In genomic region chr16:56605475-56605874, GRCh38 we compare ENCODE assay signal across 1 cellular context.
TF ChIP-seq lines count a peak whose summit lies in the region.

No MANE protein-coding gene starts in this region.

TF ChIP-seq in HepG2, 621 proteins besides CTCF, POLR2A, EP300 and RAD21:
- TF ChIP-seq RFXAP (CRISPR knock-in tag; IDR thresholded peaks at IDR 0.05; ENCODE audit: borderline replicate concordance): no peak
- TF ChIP-seq, protein P1, sequence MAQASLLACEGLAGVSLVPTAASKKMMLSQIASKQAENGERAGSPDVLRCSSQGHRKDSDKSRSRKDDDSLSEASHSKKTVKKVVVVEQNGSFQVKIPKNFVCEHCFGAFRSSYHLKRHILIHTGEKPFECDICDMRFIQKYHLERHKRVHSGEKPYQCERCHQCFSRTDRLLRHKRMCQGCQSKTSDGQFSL (CRISPR knock-in tag; IDR thresholded peaks at IDR 0.05): no peak
- TF ChIP-seq TOE1 (CRISPR knock-in tag; IDR thresholded peaks at IDR 0.05): no peak
- TF ChIP-seq SP2 (CRISPR knock-in tag; IDR thresholded peaks at IDR 0.05): 0 out of 2 replicates have a peak, but pooled peaks have one; percentile 28
- no peak for TF ChIP-seq STAG1 (CRISPR knock-in tag; IDR thresholded peaks at IDR 0.05)
- no peak for TF ChIP-seq KLF6 (CRISPR knock-in tag; IDR thresholded peaks at IDR 0.05)
- TF ChIP-seq HDAC6 (IDR thresholded peaks at IDR 0.05; ENCODE audit: low read depth, low read length): no peak
- TF ChIP-seq TEAD2 (CRISPR knock-in tag; IDR thresholded peaks at IDR 0.05): no peak
- TF ChIP-seq IKZF1 (IDR thresholded peaks at IDR 0.05): no peak
- TF ChIP-seq, protein P2, sequence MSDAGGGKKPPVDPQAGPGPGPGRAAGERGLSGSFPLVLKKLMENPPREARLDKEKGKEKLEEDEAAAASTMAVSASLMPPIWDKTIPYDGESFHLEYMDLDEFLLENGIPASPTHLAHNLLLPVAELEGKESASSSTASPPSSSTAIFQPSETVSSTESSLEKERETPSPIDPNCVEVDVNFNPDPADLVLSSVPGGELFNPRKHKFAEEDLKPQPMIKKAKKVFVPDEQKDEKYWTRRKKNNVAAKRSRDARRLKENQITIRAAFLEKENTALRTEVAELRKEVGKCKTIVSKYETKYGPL (CRISPR knock-in tag; IDR thresholded peaks at IDR 0.05): no peak
- no peak for TF ChIP-seq ZNF879 (CRISPR knock-in tag; IDR thresholded peaks at IDR 0.05)
- no peak for TF ChIP-seq CHCHD3 (CRISPR knock-in tag; IDR thresholded peaks at IDR 0.05)
- peak; percentile 98 for TF ChIP-seq ZNF329 (CRISPR knock-in tag; IDR thresholded peaks at IDR 0.05; ENCODE audit: low read depth)
- no peak for TF ChIP-seq EZH2 (conservative IDR thresholded peaks at IDR 0.05; ENCODE audit: low read depth, low read length)
- TF ChIP-seq EED (CRISPR knock-in tag; IDR thresholded peaks at IDR 0.05): no peak
- TF ChIP-seq TMF1 (CRISPR knock-in tag; IDR thresholded peaks at IDR 0.05; ENCODE audit: low read depth): no peak
- no peak for TF ChIP-seq NONO (IDR thresholded peaks at IDR 0.05)
- TF ChIP-seq NONO (CRISPR knock-in tag; conservative IDR thresholded peaks at IDR 0.05): no peak
- TF ChIP-seq DRAP1 (CRISPR knock-in tag; IDR thresholded peaks at IDR 0.05): no peak
- TF ChIP-seq PPARG (CRISPR knock-in tag; conservative IDR thresholded peaks at IDR 0.05): no peak
- TF ChIP-seq ZNF607 (CRISPR knock-in tag; IDR thresholded peaks at IDR 0.05; ENCODE audit: borderline replicate concordance): 0 out of 2 replicates have a peak, but pooled peaks have one; percentile 34
- TF ChIP-seq, protein P3, sequence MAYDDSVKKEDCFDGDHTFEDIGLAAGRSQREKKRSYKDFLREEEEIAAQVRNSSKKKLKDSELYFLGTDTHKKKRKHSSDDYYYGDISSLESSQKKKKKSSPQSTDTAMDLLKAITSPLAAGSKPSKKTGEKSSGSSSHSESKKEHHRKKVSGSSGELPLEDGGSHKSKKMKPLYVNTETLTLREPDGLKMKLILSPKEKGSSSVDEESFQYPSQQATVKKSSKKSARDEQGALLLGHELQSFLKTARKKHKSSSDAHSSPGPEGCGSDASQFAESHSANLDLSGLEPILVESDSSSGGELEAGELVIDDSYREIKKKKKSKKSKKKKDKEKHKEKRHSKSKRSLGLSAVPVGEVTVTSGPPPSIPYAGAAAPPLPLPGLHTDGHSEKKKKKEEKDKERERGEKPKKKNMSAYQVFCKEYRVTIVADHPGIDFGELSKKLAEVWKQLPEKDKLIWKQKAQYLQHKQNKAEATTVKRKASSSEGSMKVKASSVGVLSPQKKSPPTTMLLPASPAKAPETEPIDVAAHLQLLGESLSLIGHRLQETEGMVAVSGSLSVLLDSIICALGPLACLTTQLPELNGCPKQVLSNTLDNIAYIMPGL (CRISPR knock-in tag; IDR thresholded peaks at IDR 0.05; ENCODE audit: borderline replicate concordance in 1 of 2, low read depth in 1 of 2): no peak
- TF ChIP-seq IRF9 (CRISPR knock-in tag; IDR thresholded peaks at IDR 0.05; ENCODE audit: borderline replicate concordance): peak; percentile 32; the same call in 1 of the 2 replicates
- TF ChIP-seq, protein P4, sequence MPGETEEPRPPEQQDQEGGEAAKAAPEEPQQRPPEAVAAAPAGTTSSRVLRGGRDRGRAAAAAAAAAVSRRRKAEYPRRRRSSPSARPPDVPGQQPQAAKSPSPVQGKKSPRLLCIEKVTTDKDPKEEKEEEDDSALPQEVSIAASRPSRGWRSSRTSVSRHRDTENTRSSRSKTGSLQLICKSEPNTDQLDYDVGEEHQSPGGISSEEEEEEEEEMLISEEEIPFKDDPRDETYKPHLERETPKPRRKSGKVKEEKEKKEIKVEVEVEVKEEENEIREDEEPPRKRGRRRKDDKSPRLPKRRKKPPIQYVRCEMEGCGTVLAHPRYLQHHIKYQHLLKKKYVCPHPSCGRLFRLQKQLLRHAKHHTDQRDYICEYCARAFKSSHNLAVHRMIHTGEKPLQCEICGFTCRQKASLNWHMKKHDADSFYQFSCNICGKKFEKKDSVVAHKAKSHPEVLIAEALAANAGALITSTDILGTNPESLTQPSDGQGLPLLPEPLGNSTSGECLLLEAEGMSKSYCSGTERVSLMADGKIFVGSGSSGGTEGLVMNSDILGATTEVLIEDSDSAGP (CRISPR knock-in tag; IDR thresholded peaks at IDR 0.05; ENCODE audit: borderline replicate concordance): no peak
- TF ChIP-seq, protein P5, sequence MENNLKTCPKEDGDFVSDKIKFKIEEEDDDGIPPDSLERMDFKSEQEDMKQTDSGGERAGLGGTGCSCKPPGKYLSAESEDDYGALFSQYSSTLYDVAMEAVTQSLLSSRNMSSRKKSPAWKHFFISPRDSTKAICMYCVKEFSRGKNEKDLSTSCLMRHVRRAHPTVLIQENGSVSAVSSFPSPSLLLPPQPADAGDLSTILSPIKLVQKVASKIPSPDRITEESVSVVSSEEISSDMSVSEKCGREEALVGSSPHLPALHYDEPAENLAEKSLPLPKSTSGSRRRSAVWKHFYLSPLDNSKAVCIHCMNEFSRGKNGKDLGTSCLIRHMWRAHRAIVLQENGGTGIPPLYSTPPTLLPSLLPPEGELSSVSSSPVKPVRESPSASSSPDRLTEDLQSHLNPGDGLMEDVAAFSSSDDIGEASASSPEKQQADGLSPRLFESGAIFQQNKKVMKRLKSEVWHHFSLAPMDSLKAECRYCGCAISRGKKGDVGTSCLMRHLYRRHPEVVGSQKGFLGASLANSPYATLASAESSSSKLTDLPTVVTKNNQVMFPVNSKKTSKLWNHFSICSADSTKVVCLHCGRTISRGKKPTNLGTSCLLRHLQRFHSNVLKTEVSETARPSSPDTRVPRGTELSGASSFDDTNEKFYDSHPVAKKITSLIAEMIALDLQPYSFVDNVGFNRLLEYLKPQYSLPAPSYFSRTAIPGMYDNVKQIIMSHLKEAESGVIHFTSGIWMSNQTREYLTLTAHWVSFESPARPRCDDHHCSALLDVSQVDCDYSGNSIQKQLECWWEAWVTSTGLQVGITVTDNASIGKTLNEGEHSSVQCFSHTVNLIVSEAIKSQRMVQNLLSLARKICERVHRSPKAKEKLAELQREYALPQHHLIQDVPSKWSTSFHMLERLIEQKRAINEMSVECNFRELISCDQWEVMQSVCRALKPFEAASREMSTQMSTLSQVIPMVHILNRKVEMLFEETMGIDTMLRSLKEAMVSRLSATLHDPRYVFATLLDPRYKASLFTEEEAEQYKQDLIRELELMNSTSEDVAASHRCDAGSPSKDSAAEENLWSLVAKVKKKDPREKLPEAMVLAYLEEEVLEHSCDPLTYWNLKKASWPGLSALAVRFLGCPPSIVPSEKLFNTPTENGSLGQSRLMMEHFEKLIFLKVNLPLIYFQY (CRISPR knock-in tag; IDR thresholded peaks at IDR 0.05; ENCODE audit: borderline replicate concordance): no peak
- no peak for TF ChIP-seq ZNF563 (CRISPR knock-in tag; IDR thresholded peaks at IDR 0.05)
- no peak for TF ChIP-seq ZFP90 (CRISPR knock-in tag; IDR thresholded peaks at IDR 0.05; ENCODE audit: borderline replicate concordance)
- TF ChIP-seq, protein P6, sequence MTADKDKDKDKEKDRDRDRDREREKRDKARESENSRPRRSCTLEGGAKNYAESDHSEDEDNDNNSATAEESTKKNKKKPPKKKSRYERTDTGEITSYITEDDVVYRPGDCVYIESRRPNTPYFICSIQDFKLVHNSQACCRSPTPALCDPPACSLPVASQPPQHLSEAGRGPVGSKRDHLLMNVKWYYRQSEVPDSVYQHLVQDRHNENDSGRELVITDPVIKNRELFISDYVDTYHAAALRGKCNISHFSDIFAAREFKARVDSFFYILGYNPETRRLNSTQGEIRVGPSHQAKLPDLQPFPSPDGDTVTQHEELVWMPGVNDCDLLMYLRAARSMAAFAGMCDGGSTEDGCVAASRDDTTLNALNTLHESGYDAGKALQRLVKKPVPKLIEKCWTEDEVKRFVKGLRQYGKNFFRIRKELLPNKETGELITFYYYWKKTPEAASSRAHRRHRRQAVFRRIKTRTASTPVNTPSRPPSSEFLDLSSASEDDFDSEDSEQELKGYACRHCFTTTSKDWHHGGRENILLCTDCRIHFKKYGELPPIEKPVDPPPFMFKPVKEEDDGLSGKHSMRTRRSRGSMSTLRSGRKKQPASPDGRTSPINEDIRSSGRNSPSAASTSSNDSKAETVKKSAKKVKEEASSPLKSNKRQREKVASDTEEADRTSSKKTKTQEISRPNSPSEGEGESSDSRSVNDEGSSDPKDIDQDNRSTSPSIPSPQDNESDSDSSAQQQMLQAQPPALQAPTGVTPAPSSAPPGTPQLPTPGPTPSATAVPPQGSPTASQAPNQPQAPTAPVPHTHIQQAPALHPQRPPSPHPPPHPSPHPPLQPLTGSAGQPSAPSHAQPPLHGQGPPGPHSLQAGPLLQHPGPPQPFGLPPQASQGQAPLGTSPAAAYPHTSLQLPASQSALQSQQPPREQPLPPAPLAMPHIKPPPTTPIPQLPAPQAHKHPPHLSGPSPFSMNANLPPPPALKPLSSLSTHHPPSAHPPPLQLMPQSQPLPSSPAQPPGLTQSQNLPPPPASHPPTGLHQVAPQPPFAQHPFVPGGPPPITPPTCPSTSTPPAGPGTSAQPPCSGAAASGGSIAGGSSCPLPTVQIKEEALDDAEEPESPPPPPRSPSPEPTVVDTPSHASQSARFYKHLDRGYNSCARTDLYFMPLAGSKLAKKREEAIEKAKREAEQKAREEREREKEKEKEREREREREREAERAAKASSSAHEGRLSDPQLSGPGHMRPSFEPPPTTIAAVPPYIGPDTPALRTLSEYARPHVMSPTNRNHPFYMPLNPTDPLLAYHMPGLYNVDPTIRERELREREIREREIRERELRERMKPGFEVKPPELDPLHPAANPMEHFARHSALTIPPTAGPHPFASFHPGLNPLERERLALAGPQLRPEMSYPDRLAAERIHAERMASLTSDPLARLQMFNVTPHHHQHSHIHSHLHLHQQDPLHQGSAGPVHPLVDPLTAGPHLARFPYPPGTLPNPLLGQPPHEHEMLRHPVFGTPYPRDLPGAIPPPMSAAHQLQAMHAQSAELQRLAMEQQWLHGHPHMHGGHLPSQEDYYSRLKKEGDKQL (CRISPR knock-in tag; IDR thresholded peaks at IDR 0.05; ENCODE audit: low read depth): no peak
